Comparison of ENCODE assay signal across 9 cellular contexts in the genomic region with DNA sequence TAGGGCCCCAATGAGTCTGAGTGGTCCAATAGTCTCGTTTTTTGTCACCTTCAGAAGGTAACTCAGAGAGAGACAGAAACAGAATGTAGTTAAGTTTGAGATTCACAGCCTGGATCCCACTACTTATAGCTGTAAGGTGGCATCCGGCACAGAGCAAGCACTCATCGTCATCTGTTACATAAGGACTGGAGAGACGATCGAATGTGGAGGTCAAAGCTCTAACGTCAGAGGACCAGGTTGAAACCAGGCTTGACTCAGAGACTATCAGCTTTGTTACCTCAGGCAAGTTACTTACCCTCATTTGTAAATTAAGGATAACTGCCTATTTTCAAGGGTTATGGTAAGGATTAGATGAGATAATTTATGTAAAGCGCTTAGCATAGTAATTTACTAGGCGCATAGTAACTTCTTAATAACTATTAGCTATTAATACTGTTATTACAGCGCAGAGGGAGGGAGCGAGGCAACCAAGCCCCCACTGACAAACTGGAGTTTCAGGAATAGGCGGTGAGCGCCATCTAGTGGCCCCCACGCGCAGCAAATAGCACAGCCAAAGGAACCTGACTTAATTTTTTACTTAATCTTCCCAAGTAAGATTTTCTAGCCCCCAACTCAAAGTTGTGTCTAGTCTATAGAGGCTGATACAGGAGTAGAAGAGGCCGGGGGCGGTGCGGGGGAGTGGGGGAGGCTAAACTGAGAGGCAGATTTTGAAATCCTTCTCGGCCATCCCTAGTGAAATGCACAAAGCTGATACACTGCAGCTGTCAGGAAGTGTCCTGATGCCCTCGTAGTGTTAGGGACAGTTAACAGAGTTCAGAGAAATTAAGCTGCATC. TPM values are rescaled to one million over a fixed set of nuclear protein-coding genes. Genes with fewer than 3 reads are reported as not detected.
DNase-seq lines count a peak whose midpoint lies in the region; ATAC-seq and TF ChIP-seq lines count a peak whose summit lies in the region.
"Had no signal": no experiment of that assay in that cellular context is flagged by ENCODE, and none has a peak within 500 bp of the region (broad histone marks: within the 10 kb centered on the region; RNA-seq: fewer than 3 reads in every experiment).

No MANE protein-coding gene starts in this region.

- H3K27ac ChIP-seq in thyroid gland = no peak overlapping the region

- H3K4me3 ChIP-seq in HAP-1 = no peak overlapping the region; the same call in 1 of the 2 replicates
- H3K4me3 ChIP-seq in thyroid gland (replicated peaks in 1 of 3) = no peak overlapping the region

- TF ChIP-seq CTCF in natural killer cell (IDR thresholded peaks at IDR 0.05) (peak; percentile 72), thyroid gland (IDR thresholded peaks at IDR 0.05) (peak; percentile 34 to 84 (median 58))

- in situ Hi-C loops in HAP-1 (cut with MboI; ENCODE audit: low sequenced_read_pairs) = loop anchor here (25.0 kb wide), 1 partner anchor 521 kb away; no protein-coding TSS in a partner anchor

- H3K36me3 ChIP-seq in HAP-1 (replicated peaks) (no peaks in the 10 kb centered on the region), thyroid gland (no peaks in the 10 kb centered on the region)

- H3K27ac Mint-ChIP-seq in natural killer cell = no peak overlapping the region
- H3K27ac Mint-ChIP-seq: dendritic cell treated with granulocyte-macrophage colony-stimulating factor and Interleukin-4, amounts not matched to agents 40 ng/mL and 50 ng/mL, for 4 days had no signal

- peak in 1 of 3 donors; percentile 58 for ATAC-seq in natural killer cell

- peak; percentile 7 to 34 for DNase-seq in NCI-H2081 (lab: John Stamatoyannopoulos, UW)
- no peak for DNase-seq in NCI-H2081 treated with DMSO at 0.1 percent for 48 hours (lab: John Stamatoyannopoulos, UW)
- peak; percentile 42 to 71 for DNase-seq in HAP-1 (ENCODE audit: low spot score in 2 of 2)
- DNase-seq in NCI-H1105 treated with DMSO at 0.1 percent for 48 hours (lab: John Stamatoyannopoulos, UW) = peak; percentile 52
- peak; percentile 56 for DNase-seq in activated CD4-positive, alpha-beta T cell treated with anti-CD3 and anti-CD28 coated beads for 48 hours
- DNase-seq in epidermal melanocyte (ENCODE audit: insufficient read length, low spot score) = peak; percentile 32
- peak; percentile 19 for DNase-seq in natural killer cell
- peak; percentile 12 to 35 for DNase-seq in thyroid gland

- H3K9me3 ChIP-seq in HAP-1 (no peaks in the 10 kb centered on the region), thyroid gland (no peaks in the 10 kb centered on the region)

- no peaks in the 10 kb centered on the region for H3K9me3 Mint-ChIP-seq in natural killer cell
- H3K9me3 Mint-ChIP-seq: dendritic cell treated with granulocyte-macrophage colony-stimulating factor and Interleukin-4, amounts not matched to agents 40 ng/mL and 50 ng/mL, for 4 days had no signal

- no peak for TF ChIP-seq POLR2A in thyroid gland (IDR thresholded peaks at IDR 0.05)

- WGBS in thyroid gland, 2 donors = 15 to 20% methylated on average over 19 of the region's 19 CpGs

- peaks cover 2 to 10% of the 10 kb centered on the region in 2 donors for H3K27me3 Mint-ChIP-seq in natural killer cell (ENCODE audit: low read depth in 2 of 2)

- intact Hi-C loops in natural killer cell (cut with micrococcal nuclease) (no loop called here), thyroid gland (cut with DNase I) (no loop called here)

- peaks cover 18% of the 10 kb centered on the region for H3K27me3 ChIP-seq in HAP-1 (ENCODE audit: low read depth)
- no peaks in the 10 kb centered on the region for H3K27me3 ChIP-seq in thyroid gland

- peaks cover 4% of the 10 kb centered on the region; the same call in 1 of the 2 replicates for H3K4me1 ChIP-seq in HAP-1
- H3K4me1 ChIP-seq in thyroid gland = no peaks in the 10 kb centered on the region

- no peaks in the 10 kb centered on the region for H3K36me3 Mint-ChIP-seq in natural killer cell

- no peaks in the 10 kb centered on the region for H3K4me1 Mint-ChIP-seq in natural killer cell

- no peak overlapping the region for H3K4me3 Mint-ChIP-seq in natural killer cell
- H3K4me3 Mint-ChIP-seq: dendritic cell treated with granulocyte-macrophage colony-stimulating factor and Interleukin-4, amounts not matched to agents 40 ng/mL and 50 ng/mL, for 4 days had no signal

RNA-seq across cellular contexts. Expression of a gene that starts 29.0 kb away (rescaled TPM):
- 10 to 100 TPM; 61.9 to 80.4 (median 77.2) TPM for total RNA-seq in natural killer cell
- 100 to 1,000 TPM in 3 of 4 donors, 10 to 100 TPM in 1; 83.2 to 257 (median 143) TPM for total RNA-seq in thyroid gland
